7 cellular contexts compared by ENCODE assay signal in the genomic region with DNA sequence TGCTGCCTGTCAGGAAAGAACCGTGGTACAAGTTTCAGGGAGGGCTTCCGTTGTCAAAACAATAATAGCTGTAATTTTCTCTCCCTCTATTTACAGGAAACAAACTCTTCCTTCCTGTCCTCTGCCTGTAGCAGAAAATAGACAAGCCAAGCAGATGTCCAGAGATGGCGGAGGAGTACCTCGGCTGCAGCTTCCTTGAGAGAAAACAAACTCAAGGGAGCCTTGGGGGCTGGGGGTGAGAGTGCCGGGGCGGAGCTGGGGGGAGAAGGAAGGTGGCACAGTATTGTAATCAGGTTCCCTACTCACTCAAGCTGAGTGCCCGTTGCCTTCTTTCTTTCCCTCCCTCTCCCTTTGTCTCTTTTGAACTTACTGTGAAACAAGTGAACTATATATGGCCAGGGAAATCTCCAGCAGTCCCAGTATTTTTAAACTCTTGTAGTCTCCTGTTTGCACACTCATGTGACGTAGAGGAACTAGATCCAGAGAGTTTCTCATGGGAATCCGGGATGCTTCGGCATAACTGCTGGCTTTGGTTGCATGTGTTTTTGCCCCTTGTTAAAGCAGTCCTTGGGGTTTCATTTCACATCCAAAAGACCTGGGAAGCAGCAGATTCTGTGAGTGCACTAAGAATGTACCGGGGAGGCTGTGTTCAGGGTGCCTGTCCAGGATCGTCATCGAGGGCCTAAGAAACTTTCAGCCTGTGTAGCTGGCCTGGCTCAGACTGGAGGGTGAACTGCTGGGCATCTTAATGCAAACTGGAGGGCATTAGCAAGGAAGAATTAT. TPM values are rescaled to one million over a fixed set of nuclear protein-coding genes. Genes with fewer than 3 reads are reported as not detected.
DNase-seq lines count a peak whose midpoint lies in the region; ATAC-seq and TF ChIP-seq lines count a peak whose summit lies in the region.

No MANE protein-coding gene starts in this region.

- CTCF ChIA-PET in activated B cell treated with CpG ODN at 0.5 μM for 24 hours (lab: Charles Lee): interaction anchor here (0.6 to 1.5 kb wide), 3 partner anchors 32 to 407 kb away, joined by 3 to 5 read pairs (median 4); no protein-coding TSS in a partner anchor

- no peaks in the 10 kb centered on the region for H3K27me3 ChIP-seq in skeletal muscle tissue (ENCODE audit: control insufficient read depth in 3 of 3, insufficient read depth in 3 of 3, low read length in 3 of 3)
- H3K27me3 ChIP-seq in adrenal gland: no peaks in the 10 kb centered on the region
- no peaks in the 10 kb centered on the region for H3K27me3 ChIP-seq in colonic mucosa

- no peak overlapping the region for H3K27ac Mint-ChIP-seq in activated B cell treated with CpG ODN at 0.5 μM for 24 hours

- H3K4me1 ChIP-seq in skeletal muscle tissue (ENCODE audit: control insufficient read depth in 3 of 3, insufficient read depth in 3 of 3, low read length in 3 of 3) (no peaks in the 10 kb centered on the region), adrenal gland (replicated peaks in 1 of 2) (no peaks in the 10 kb centered on the region), colonic mucosa (no peaks in the 10 kb centered on the region)

- POLR2A ChIA-PET in activated B cell treated with CpG ODN at 0.5 μM for 24 hours (lab: Charles Lee): interaction anchor here (0.7 to 1.6 kb wide), 3 partner anchors 18 to 640 kb away, joined by 3 to 5 read pairs (median 4); partner anchors contain the start of genes HEY2 and TRMT11

- ATAC-seq in GM19395 (IDR thresholded peaks at IDR 0.05; ENCODE audit: unreplicated experiment): peak; percentile 74
- peak; percentile 48 for ATAC-seq in HG03039 (IDR thresholded peaks at IDR 0.05; ENCODE audit: unreplicated experiment)
- ATAC-seq in activated B cell treated with CpG ODN at 0.5 μM for 24 hours (ENCODE audit: low read depth): peak; percentile 78

- intact Hi-C loops in activated B cell treated with CpG ODN at 0.5 μM for 24 hours (cut with micrococcal nuclease): loop anchor here (2.0 to 5.0 kb wide), 3 partner anchors 34 to 1996 kb away; partner anchors contain the start of gene ECHDC1
- intact Hi-C loops in adrenal gland (cut with DNase I): no loop called here
- intact Hi-C loops in colonic mucosa (cut with DNase I): no loop called here

- TF ChIP-seq CTCF in activated B cell treated with CpG ODN at 0.5 μM for 24 hours (IDR thresholded peaks at IDR 0.05): no peak
- TF ChIP-seq CTCF in adrenal gland (IDR thresholded peaks at IDR 0.05): no peak
- no peak for TF ChIP-seq CTCF in colonic mucosa (IDR thresholded peaks at IDR 0.05)

- DNase-seq in activated B cell treated with CpG ODN at 0.5 μM for 24 hours: no peak
- no peak for DNase-seq in adrenal gland
- DNase-seq in colonic mucosa: no peak
- DNase-seq in SKM-1 (lab: John Stamatoyannopoulos, UW; ENCODE audit: unreplicated experiment): no peak

- no peaks in the 10 kb centered on the region for H3K27me3 Mint-ChIP-seq in activated B cell treated with CpG ODN at 0.5 μM for 24 hours

- H3K4me3 ChIP-seq in skeletal muscle tissue (ENCODE audit: low read length in 3 of 3): peak overlapping the region in 2 of 3 donors; percentile 17 to 27
- peak overlapping the region in 1 of 4 donors; percentile 25 for H3K4me3 ChIP-seq in adrenal gland
- no peak overlapping the region for H3K4me3 ChIP-seq in colonic mucosa

- H3K9ac ChIP-seq in skeletal muscle tissue (ENCODE audit: low read depth in 1 of 3, low read length in 3 of 3): peak overlapping the region in 1 of 3 donors; percentile 46
- H3K9ac ChIP-seq in colonic mucosa (ENCODE audit: low read depth in 2 of 2, low read length in 2 of 2): no peak overlapping the region

- no peaks in the 10 kb centered on the region for H3K9me3 Mint-ChIP-seq in activated B cell treated with CpG ODN at 0.5 μM for 24 hours

- TF ChIP-seq POLR2A in adrenal gland (IDR thresholded peaks at IDR 0.05): no peak

- 49 to 55% (median 52%) methylated on average over 13 of the region's 13 CpGs for WGBS in adrenal gland, 4 donors

- no peaks in the 10 kb centered on the region for H3K36me3 ChIP-seq in skeletal muscle tissue (ENCODE audit: control insufficient read depth in 3 of 3, insufficient read depth in 3 of 3, low read length in 3 of 3)
- H3K36me3 ChIP-seq in adrenal gland (replicated peaks in 1 of 2): no peaks in the 10 kb centered on the region
- no peaks in the 10 kb centered on the region for H3K36me3 ChIP-seq in colonic mucosa

- no peaks in the 10 kb centered on the region for H3K36me3 Mint-ChIP-seq in activated B cell treated with CpG ODN at 0.5 μM for 24 hours (ENCODE audit: low read depth)

- H3K27ac ChIP-seq in skeletal muscle tissue (ENCODE audit: low read depth, low read length): peak overlapping the region; percentile 48
- peak overlapping the region in 1 of 5 donors; percentile 32 for H3K27ac ChIP-seq in adrenal gland
- no peak overlapping the region for H3K27ac ChIP-seq in colonic mucosa

- H3K9me3 ChIP-seq in skeletal muscle tissue (ENCODE audit: control insufficient read depth in 3 of 3, low read length in 3 of 3) (no peaks in the 10 kb centered on the region), adrenal gland (replicated peaks in 1 of 3) (no peaks in the 10 kb centered on the region), colonic mucosa (no peaks in the 10 kb centered on the region)

- H3K4me1 Mint-ChIP-seq in activated B cell treated with CpG ODN at 0.5 μM for 24 hours: peaks cover 4% of the 10 kb centered on the region

- no peak overlapping the region for H3K4me3 Mint-ChIP-seq in activated B cell treated with CpG ODN at 0.5 μM for 24 hours

RNA-seq across cellular contexts. Expression of gene HDDC2, which starts 44.6 kb away (rescaled TPM):
- total RNA-seq in activated B cell treated with CpG ODN at 0.5 μM for 24 hours: 53.1 and 55.8 TPM in 2 replicates
- total RNA-seq in skeletal muscle tissue: 26.6 TPM
- 100 to 1,000 TPM in 5 of 8 donors, 10 to 100 TPM in 3; 94.2 to 166 (median 115) TPM for total RNA-seq in adrenal gland
- polyA plus RNA-seq in adrenal gland: 100 to 1,000 TPM; 129 to 141 (median 139) TPM
- 10 to 100 TPM; 39.4 to 44.8 TPM for total RNA-seq in colonic mucosa
